In the genomic region with DNA sequence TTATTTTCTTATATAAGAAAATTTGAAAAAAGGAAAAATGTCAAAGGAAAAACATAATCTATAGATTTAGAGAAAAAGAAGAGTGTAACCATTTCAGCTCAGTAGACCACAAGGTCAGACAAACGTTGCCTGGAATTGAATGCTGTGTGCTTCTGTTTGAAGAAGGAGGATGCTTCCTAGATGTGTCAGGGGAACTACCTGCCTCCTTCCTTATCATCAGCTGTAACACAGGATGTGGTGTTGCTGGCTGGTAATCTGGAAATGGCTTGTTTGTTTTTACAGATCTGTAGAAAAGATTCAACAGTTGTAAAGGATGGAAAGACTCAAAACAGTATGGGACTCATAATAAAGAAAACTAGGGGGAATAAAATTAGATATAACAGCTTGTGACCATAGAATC, we compare ENCODE assay signal across 13 cellular contexts.
A peak's percentile ranks its signal among the peaks of the same experiment; 100 is the strongest.
DNase-seq lines count a peak whose midpoint lies in the region; ATAC-seq and TF ChIP-seq lines count a peak whose summit lies in the region.
"Had no signal": no experiment of that assay in that cellular context is flagged by ENCODE, and none has a peak within 500 bp of the region (broad histone marks: within the 10 kb centered on the region; RNA-seq: fewer than 3 reads in every experiment).

No MANE protein-coding gene starts in this region.

- H3K4ac ChIP-seq in trophoblast cell (ENCODE audit: low read depth, low read length): no peak overlapping the region

- no peak overlapping the region for H2AK5ac ChIP-seq in trophoblast cell (ENCODE audit: low read length)

- intact Hi-C loops in lower leg skin (cut with DNase I; ENCODE audit: low total_unique reads): no loop called here

- no peak overlapping the region for H2BK12ac ChIP-seq in trophoblast cell (ENCODE audit: low read length)

- DNase-seq in HPDE6-E6E7 (ENCODE audit: extremely low spot score) (peak; percentile 8), foreskin keratinocyte (peak; percentile 63 to 78), trophoblast cell (no peak), lower leg skin (ENCODE audit: low spot score in 2 of 2) (no peak)
- DNase-seq: activated CD8-positive, alpha-beta memory T cell treated with anti-CD3 and anti-CD28 coated beads, Interleukin-2, amount 10 ng/mL, durations not matched to agents 7 days and 5 days; GOT3; NCI-H1092 treated with DMSO at 0.1 percent for 48 hours; stimulated activated CD4-positive, alpha-beta T cell treated with anti-CD3 and anti-CD28 coated beads, Interleukin-4, amount 100 ng/mL, for 24 hours had no signal

- H3K9me3 ChIP-seq in trophoblast cell (ENCODE audit: insufficient read depth, low read depth, low read length): no peaks in the 10 kb centered on the region

- no CpG with 5 or more reads among the region's 1 CpG for WGBS in trophoblast cell (ENCODE audit: extremely low coverage, insufficient coverage, insufficient read length)
- 31 to 32% methylated on average over 1 of the region's 1 CpG for WGBS in lower leg skin, 2 donors

- H3K27ac ChIP-seq in foreskin keratinocyte (no peak overlapping the region), trophoblast cell (ENCODE audit: low read depth, low read length) (no peak overlapping the region)
- H3K27ac ChIP-seq: coronary artery had no signal

- no peaks in the 10 kb centered on the region for H3K79me1 ChIP-seq in trophoblast cell (ENCODE audit: low read length)

- H3K79me2 ChIP-seq in trophoblast cell (ENCODE audit: control insufficient read depth, insufficient read depth, low read length, poor library complexity): no peaks in the 10 kb centered on the region

- no peak overlapping the region for H3K18ac ChIP-seq in trophoblast cell (ENCODE audit: low read length)

- H3K4me3 ChIP-seq in trophoblast cell (ENCODE audit: low read depth, low read length) (no peak overlapping the region), lower leg skin (ENCODE audit: low read depth, poor library complexity, severe bottlenecking) (no peak overlapping the region)
- H3K4me3 ChIP-seq: coronary artery had no signal

- H2BK120ac ChIP-seq in trophoblast cell (ENCODE audit: insufficient read depth, low read length, poor library complexity): no peak overlapping the region

- no peak overlapping the region for H4K8ac ChIP-seq in trophoblast cell (ENCODE audit: low read depth, low read length)

- H4K91ac ChIP-seq in trophoblast cell (ENCODE audit: low read depth, low read length): no peak overlapping the region

- H3K27me3 ChIP-seq in foreskin keratinocyte: no peaks in the 10 kb centered on the region
- no peaks in the 10 kb centered on the region for H3K27me3 ChIP-seq in trophoblast cell (ENCODE audit: insufficient read depth, low read length)

- H4K12ac ChIP-seq in trophoblast cell (ENCODE audit: low read depth, low read length): no peak overlapping the region

- TF ChIP-seq POLR2A in lower leg skin (IDR thresholded peaks at IDR 0.05): no peak

- H3K4me2 ChIP-seq in trophoblast cell (ENCODE audit: low read length): no peak overlapping the region

- H3K23ac ChIP-seq in trophoblast cell (ENCODE audit: low read length): no peak overlapping the region

- H3K36me3 ChIP-seq in trophoblast cell (ENCODE audit: control insufficient read depth in 1 of 2, insufficient read depth in 2 of 2, low read length in 2 of 2): no peaks in the 10 kb centered on the region

- H3K14ac ChIP-seq in trophoblast cell (ENCODE audit: low read length): no peak overlapping the region

- TF ChIP-seq CTCF in foreskin keratinocyte (conservative IDR thresholded peaks at IDR 0.05) (no peak), lower leg skin (IDR thresholded peaks at IDR 0.05) (no peak)

- H3K4me1 ChIP-seq in foreskin keratinocyte (peaks cover 14% of the 10 kb centered on the region), trophoblast cell (ENCODE audit: control insufficient read depth in 1 of 2, insufficient read depth in 2 of 2, low read length in 2 of 2) (peaks cover 0 to 3% of the 10 kb centered on the region in 2 experiments)

- no peak overlapping the region for H2BK5ac ChIP-seq in trophoblast cell (ENCODE audit: low read depth, low read length, poor library complexity)

- no peak overlapping the region for H2AFZ ChIP-seq in trophoblast cell (ENCODE audit: insufficient read depth, low read length, poor library complexity)

- H3K9ac ChIP-seq in trophoblast cell (ENCODE audit: low read length): no peak overlapping the region

- ATAC-seq in GM18517 (IDR thresholded peaks at IDR 0.05; ENCODE audit: unreplicated experiment) (peak; percentile 81), GM21717 (IDR thresholded peaks at IDR 0.05; ENCODE audit: unreplicated experiment) (peak; percentile 68), foreskin keratinocyte (peak; percentile 92), GM19455 (IDR thresholded peaks at IDR 0.05; ENCODE audit: unreplicated experiment) (no peak), HG02642 (IDR thresholded peaks at IDR 0.05; ENCODE audit: poor library complexity, unreplicated experiment) (no peak)
- ATAC-seq: activated CD8-positive, alpha-beta memory T cell treated with anti-CD3 and anti-CD28 coated beads, Interleukin-2, amount 10 ng/mL, durations not matched to agents 7 days and 5 days had no signal

Comparison
In these comparisons a context has a peak if more than half of its experiments do, and no peak if none do; other contexts are left out.
1. ATAC-seq: peak in GM18517 (single experiment), GM21717 (single experiment) and foreskin keratinocyte (single experiment); none in GM19455 (single experiment) and HG02642 (single experiment).
2. DNase-seq: peak in HPDE6-E6E7 (single experiment) and foreskin keratinocyte (2 of 2); none in trophoblast cell (0 of 2) and lower leg skin (0 of 2).